In genomic region chr13:24497742-24498141, GRCh38 we compare ENCODE assay signal across 18 cellular contexts. TPM values are rescaled to one million over a fixed set of nuclear protein-coding genes. Genes with fewer than 3 reads are reported as not detected.
DNase-seq lines count a peak whose midpoint lies in the region; ATAC-seq, FAIRE-seq and TF ChIP-seq lines count a peak whose summit lies in the region.
"Had no signal": no experiment of that assay in that cellular context is flagged by ENCODE, and none has a peak within 500 bp of the region (broad histone marks: within the 10 kb centered on the region; RNA-seq: fewer than 3 reads in every experiment).

No MANE protein-coding gene starts in this region.

- WGBS in small intestine, 3 donors = 59 to 83% (median 67%) methylated on average over 1 of the region's 1 CpG

- H2AFZ ChIP-seq in PC-3 (ENCODE audit: low read length) = no peak overlapping the region
- H2AFZ ChIP-seq in PC-9 = no peak overlapping the region

- no peaks in the 10 kb centered on the region for H3K9me2 ChIP-seq in PC-3 (replicated peaks; ENCODE audit: low read length)
- H3K9me2 ChIP-seq in PC-9 (ENCODE audit: insufficient read depth) = no peaks in the 10 kb centered on the region

- H3K27me3 ChIP-seq in PC-3 (ENCODE audit: low read length) (no peaks in the 10 kb centered on the region), PC-9 (ENCODE audit: insufficient read depth, low read depth) (no peaks in the 10 kb centered on the region), small intestine (ENCODE audit: control insufficient read depth in 2 of 2, insufficient read depth in 2 of 2, low read length in 2 of 2) (no peaks in the 10 kb centered on the region)
- H3K27me3 ChIP-seq: BE2C had no signal

- H3F3A ChIP-seq in PC-3 (ENCODE audit: low read length, unreplicated experiment) (peaks cover 8% of the 10 kb centered on the region), PC-9 (ENCODE audit: insufficient read depth, low read depth) (peaks cover 44% of the 10 kb centered on the region)

- H4K20me1 ChIP-seq in PC-3 (ENCODE audit: low read length) (no peaks in the 10 kb centered on the region), PC-9 (ENCODE audit: insufficient read depth) (no peaks in the 10 kb centered on the region)

- no peak for ATAC-seq in PC-3
- peak; percentile 31 for ATAC-seq in left lobe of liver

- H3K27ac ChIP-seq in PC-3 (ENCODE audit: low read length) (peak overlapping the region; percentile 40; the same call in 1 of the 2 replicates), PC-9 (peak overlapping the region; percentile 85), small intestine (ENCODE audit: low read depth in 1 of 2, low read length in 1 of 2) (no peak overlapping the region)
- H3K27ac ChIP-seq: C4-2B had no signal

- no peaks in the 10 kb centered on the region for H3K9me3 ChIP-seq in PC-3 (ENCODE audit: low read length)
- H3K9me3 ChIP-seq in PC-9 (ENCODE audit: insufficient read depth, low read depth) = no peaks in the 10 kb centered on the region
- no peaks in the 10 kb centered on the region for H3K9me3 ChIP-seq in small intestine (ENCODE audit: control insufficient read depth, low read depth)
- H3K9me3 ChIP-seq: BE2C, Caco-2 had no signal

- BruUV-seq in PC-3 (replicated peaks; lab: Mats Ljungman, UMichigan) (no TSS peak), PC-9 (replicated peaks; lab: Mats Ljungman, UMichigan) (no TSS peak)

- intact Hi-C loops in PC-3 (cut with micrococcal nuclease) = no loop called here
- intact Hi-C loops in PC-9 (cut with micrococcal nuclease; ENCODE audit: unreplicated experiment) = no loop called here

- CTCF ChIA-PET in PC-3 (lab: Charles Lee) = no interaction called here
- CTCF ChIA-PET in PC-9 (lab: Charles Lee) = no interaction called here

- no peak for TF ChIP-seq CTCF in PC-3 (conservative IDR thresholded peaks at IDR 0.05; ENCODE audit: low read depth, low read length)
- no peak for TF ChIP-seq CTCF in PC-9 (conservative IDR thresholded peaks at IDR 0.05)

- H3K4me2 ChIP-seq in PC-3 (ENCODE audit: low read length) = no peak overlapping the region
- no peak overlapping the region for H3K4me2 ChIP-seq in PC-9

- FAIRE-seq in small intestine (lab: Jason Lieb, UNC) = no peak
- FAIRE-seq: A204.1, D721Med, G401.6, GM12891, GM19239, H1 had no signal

- H3K4me1 ChIP-seq in PC-3 (ENCODE audit: insufficient read depth, low read length) (peaks cover 34% of the 10 kb centered on the region), PC-9 (replicated peaks; ENCODE audit: insufficient read depth) (peaks cover 69% of the 10 kb centered on the region), small intestine (ENCODE audit: control insufficient read depth in 2 of 2, insufficient read depth in 1 of 2, low read depth in 1 of 2, low read length in 1 of 2) (peaks cover 0 to 3% of the 10 kb centered on the region in 2 donors)
- H3K4me1 ChIP-seq: Caco-2 had no signal

- peaks cover 21% of the 10 kb centered on the region for H3K79me2 ChIP-seq in PC-3 (ENCODE audit: low read length)
- peaks cover 47% of the 10 kb centered on the region for H3K79me2 ChIP-seq in PC-9 (ENCODE audit: low read depth)

- peaks cover 50% of the 10 kb centered on the region for H3K36me3 ChIP-seq in PC-3 (ENCODE audit: low read depth, low read length)
- peaks cover 63% of the 10 kb centered on the region for H3K36me3 ChIP-seq in PC-9 (ENCODE audit: low read depth)
- H3K36me3 ChIP-seq in small intestine (ENCODE audit: control insufficient read depth in 2 of 2, insufficient read depth in 2 of 2, low read length in 2 of 2) = peaks cover 17 to 30% of the 10 kb centered on the region in 2 donors
- H3K36me3 ChIP-seq: BE2C had no signal

- H3K4me3 ChIP-seq in PC-3 (ENCODE audit: low read length) = no peak overlapping the region
- no peak overlapping the region for H3K4me3 ChIP-seq in PC-9
- H3K4me3 ChIP-seq in small intestine (ENCODE audit: low read depth in 1 of 2, low read length in 2 of 2) = no peak overlapping the region

- DNase-seq in PC-3 (no peak), PC-9 (no peak), left lobe of liver (ENCODE audit: low spot score) (no peak), small intestine (peak; percentile 81), activated gamma-delta T cell (lab: John Stamatoyannopoulos, UW) (no peak), RKO (ENCODE audit: low spot score) (no peak)
- DNase-seq: ACHN; BE2C; Caco-2; CD4-positive, alpha-beta T cell; H9 had no signal

- POLR2A ChIA-PET in PC-3 (lab: Charles Lee; ENCODE audit: unreplicated experiment) = no interaction called here
- POLR2A ChIA-PET in PC-9 (lab: Charles Lee; ENCODE audit: unreplicated experiment) = no interaction called here

- no peak overlapping the region for H3K9ac ChIP-seq in PC-3 (ENCODE audit: low read length)

RNA-seq across cellular contexts. Expression of gene PARP4, which starts 14.8 kb away (rescaled TPM):
- total RNA-seq in PC-3 (2014; rRNA removed) (50.4 and 54.4 TPM in 2 replicates), PC-9 (2021) (54.8 and 80.6 TPM in 2 replicates), left lobe of liver (23.1 TPM)
- 10 to 100 TPM; 30.0 to 74.0 (median 33.0) TPM for polyA plus RNA-seq in small intestine

Comparison
In these comparisons a context has a peak if more than half of its experiments do, and no peak if none do; other contexts are left out.
1. H3K27ac ChIP-seq: peak in PC-3 (single experiment) and PC-9 (single experiment); none in small intestine (0 of 2).